In genomic region chr1:244858357-244858756, GRCh38 we compare ENCODE assay signal across 15 cellular contexts. TPM values are rescaled to one million over a fixed set of nuclear protein-coding genes. Genes with fewer than 3 reads are reported as not detected.
DNase-seq lines count a peak whose midpoint lies in the region; ATAC-seq and TF ChIP-seq lines count a peak whose summit lies in the region.
"Had no signal": no experiment of that assay in that cellular context is flagged by ENCODE, and none has a peak within 500 bp of the region (broad histone marks: within the 10 kb centered on the region; RNA-seq: fewer than 3 reads in every experiment).

No MANE protein-coding gene starts in this region.

- H2AFZ ChIP-seq in DND-41 (ENCODE audit: low read depth, low read length) (no peak overlapping the region), mesenchymal stem cell (ENCODE audit: low read depth, low read length) (no peak overlapping the region)

- peak overlapping the region; percentile 76 to 97 (median 93) for H3K4me2 ChIP-seq in BLaER1 treated with 17β-estradiol and CSF1 and Interleukin-3, amounts not matched to agents 10 nM and 100 nM
- H3K4me2 ChIP-seq in DND-41 (ENCODE audit: insufficient read depth, low read length) (peak overlapping the region; percentile 75; the same call in 1 of the 2 replicates), mesenchymal stem cell (ENCODE audit: low read length, poor library complexity, severe bottlenecking) (no peak overlapping the region)

- H3K79me2 ChIP-seq in DND-41 (ENCODE audit: insufficient read depth, low read length): peaks cover 97% of the 10 kb centered on the region

- H2BK5ac ChIP-seq in mesenchymal stem cell (ENCODE audit: low read depth, low read length, poor library complexity, severe bottlenecking): no peak overlapping the region

- intact Hi-C loops in activated CD4-positive, alpha-beta memory T cell treated with anti-CD3 and anti-CD28 coated beads for 36 hours (cut with micrococcal nuclease): no loop called here
- intact Hi-C loops in right cardiac atrium (cut with DNase I): no loop called here

- 100% methylated on average over 1 of the region's 1 CpG for WGBS in mesenchymal stem cell
- 53% methylated on average over 1 of the region's 1 CpG for WGBS in right cardiac atrium

- H2BK15ac ChIP-seq in mesenchymal stem cell (ENCODE audit: low read depth, poor library complexity, severe bottlenecking): no peak overlapping the region

- H3K4me3 ChIP-seq in BLaER1 treated with 17β-estradiol and CSF1 and Interleukin-3, amounts not matched to agents 10 nM and 100 nM: peak overlapping the region in 6 of 10 experiments; percentile 0 to 100 (median 24); a peak in 6 of 20 replicates
- H3K4me3 ChIP-seq in DND-41 (ENCODE audit: low read depth in 1 of 2, low read length in 2 of 2) (peak overlapping the region in 1 of 2 experiments; percentile 2; a peak in 1 of 4 replicates), mesenchymal stem cell (ENCODE audit: insufficient read depth in 1 of 2, low read depth in 1 of 2, low read length in 2 of 2) (no peak overlapping the region), right cardiac atrium (ENCODE audit: low read length) (no peak overlapping the region), H7 (ENCODE audit: insufficient read depth, low read depth, low read length) (no peak overlapping the region)

- no peak overlapping the region for H3K14ac ChIP-seq in mesenchymal stem cell (ENCODE audit: low read length in 2 of 2)

- H3K9me3 ChIP-seq in BLaER1 treated with 17β-estradiol and CSF1 and Interleukin-3, amounts not matched to agents 10 nM and 100 nM (replicated peaks in 1 of 11): no peaks in the 10 kb centered on the region
- H3K9me3 ChIP-seq in DND-41 (ENCODE audit: insufficient read depth, low read length, severe bottlenecking) (no peaks in the 10 kb centered on the region), mesenchymal stem cell (ENCODE audit: control insufficient read depth, low read length) (no peaks in the 10 kb centered on the region), right cardiac atrium (ENCODE audit: control insufficient read depth, low read length) (no peaks in the 10 kb centered on the region)
- H3K9me3 ChIP-seq: BE2C had no signal

- no peak overlapping the region for H3K18ac ChIP-seq in mesenchymal stem cell (ENCODE audit: low read depth in 1 of 2, low read length in 2 of 2)

- H3K27me3 Mint-ChIP-seq in activated CD4-positive, alpha-beta memory T cell treated with anti-CD3 and anti-CD28 coated beads for 36 hours: no peaks in the 10 kb centered on the region

- peaks cover 89% of the 10 kb centered on the region for H3K36me3 Mint-ChIP-seq in activated CD4-positive, alpha-beta memory T cell treated with anti-CD3 and anti-CD28 coated beads for 36 hours

- CTCF ChIA-PET in activated CD4-positive, alpha-beta memory T cell treated with anti-CD3 and anti-CD28 coated beads for 36 hours (lab: Charles Lee): interaction anchor here (1.1 to 2.3 kb wide), 4 partner anchors 8 to 184 kb away, joined by 3 to 11 read pairs (median 5); partner anchors contain the start of gene COX20

- peaks cover 94 to 95% (median 95%) of the 10 kb centered on the region in 11 experiments for H4K20me1 ChIP-seq in BLaER1 treated with 17β-estradiol and CSF1 and Interleukin-3, amounts not matched to agents 10 nM and 100 nM
- peaks cover 86% of the 10 kb centered on the region for H4K20me1 ChIP-seq in DND-41 (ENCODE audit: insufficient read depth, low read length)

- H3K9ac ChIP-seq in BLaER1 treated with 17β-estradiol and CSF1 and Interleukin-3, amounts not matched to agents 10 nM and 100 nM: peak overlapping the region in 10 of 11 experiments; percentile 23 to 65 (median 58); a peak in 15 of 22 replicates
- H3K9ac ChIP-seq in DND-41 (ENCODE audit: low read depth, low read length) (no peak overlapping the region), mesenchymal stem cell (ENCODE audit: low read length) (peak overlapping the region; percentile 96)

- H3K27ac ChIP-seq in BLaER1 treated with 17β-estradiol and CSF1 and Interleukin-3, amounts not matched to agents 10 nM and 100 nM: peak overlapping the region in 2 of 11 experiments; percentile 0 to 3; a peak in 2 of 22 replicates
- H3K27ac ChIP-seq in DND-41 (ENCODE audit: low read length): no peak overlapping the region
- no peak overlapping the region for H3K27ac ChIP-seq in mesenchymal stem cell (ENCODE audit: low read length, poor library complexity, severe bottlenecking)
- no peak overlapping the region for H3K27ac ChIP-seq in right cardiac atrium (ENCODE audit: low read length)

- no peak overlapping the region for H4K91ac ChIP-seq in mesenchymal stem cell (ENCODE audit: low read length)

- H3K4ac ChIP-seq in mesenchymal stem cell (ENCODE audit: low read depth in 1 of 2, low read length in 2 of 2): no peak overlapping the region

- no peak overlapping the region for H3K4me3 Mint-ChIP-seq in activated CD4-positive, alpha-beta memory T cell treated with anti-CD3 and anti-CD28 coated beads for 36 hours

- ATAC-seq in DND-41 (ENCODE audit: insufficient read depth, low read depth): no peak
- no peak for ATAC-seq in right cardiac atrium
- ATAC-seq in HG02763 (IDR thresholded peaks at IDR 0.05; ENCODE audit: unreplicated experiment): no peak
- ATAC-seq: stimulated activated naive CD8-positive, alpha-beta T cell treated with anti-CD3 and anti-CD28 coated beads, Interleukin-15, Interleukin-2, amounts not matched to agents 100 U/mL and 50 U/mL, for 24 hours had no signal

- H2AK5ac ChIP-seq in mesenchymal stem cell (ENCODE audit: low read length, severe bottlenecking): no peak overlapping the region

- H2BK120ac ChIP-seq in mesenchymal stem cell (ENCODE audit: low read depth, low read length): no peak overlapping the region

- H3K27me3 ChIP-seq in BLaER1 treated with 17β-estradiol and CSF1 and Interleukin-3, amounts not matched to agents 10 nM and 100 nM: no peaks in the 10 kb centered on the region
- no peaks in the 10 kb centered on the region for H3K27me3 ChIP-seq in DND-41 (ENCODE audit: insufficient read depth, low read length, poor library complexity)
- H3K27me3 ChIP-seq in mesenchymal stem cell (ENCODE audit: control insufficient read depth in 1 of 2, insufficient read depth in 1 of 2, low read length in 2 of 2): no peaks in the 10 kb centered on the region
- no peaks in the 10 kb centered on the region for H3K27me3 ChIP-seq in right cardiac atrium (ENCODE audit: control insufficient read depth, insufficient read depth)
- no peaks in the 10 kb centered on the region for H3K27me3 ChIP-seq in H7 (ENCODE audit: control insufficient read depth, insufficient read depth, low read length)
- H3K27me3 ChIP-seq: BE2C had no signal

- H3K79me1 ChIP-seq in mesenchymal stem cell (replicated peaks; ENCODE audit: low read length, poor library complexity, severe bottlenecking): peaks cover 3% of the 10 kb centered on the region

- H3K4me1 Mint-ChIP-seq in activated CD4-positive, alpha-beta memory T cell treated with anti-CD3 and anti-CD28 coated beads for 36 hours (ENCODE audit: low read depth): peaks cover 76% of the 10 kb centered on the region

- no peak for TF ChIP-seq CTCF in DND-41 (IDR thresholded peaks at IDR 0.05; ENCODE audit: borderline replicate concordance, extremely low read depth, low read length, poor library complexity, severe bottlenecking)

- H3K36me3 ChIP-seq in BLaER1 treated with 17β-estradiol and CSF1 and Interleukin-3, amounts not matched to agents 10 nM and 100 nM: peaks cover 87 to 95% (median 93%) of the 10 kb centered on the region in 11 experiments
- peaks cover 95% of the 10 kb centered on the region for H3K36me3 ChIP-seq in DND-41 (ENCODE audit: insufficient read depth, low read length)
- peaks cover 13 to 91% of the 10 kb centered on the region in 2 experiments for H3K36me3 ChIP-seq in mesenchymal stem cell (ENCODE audit: control insufficient read depth in 1 of 2, insufficient read depth in 2 of 2, low read depth in 1 of 2, low read length in 2 of 2)
- H3K36me3 ChIP-seq in H7 (replicated peaks; ENCODE audit: control insufficient read depth, insufficient read depth, low read length): peaks cover 56% of the 10 kb centered on the region

- H3K4me1 ChIP-seq in BLaER1 treated with 17β-estradiol and CSF1 and Interleukin-3, amounts not matched to agents 10 nM and 100 nM: peaks cover 68 to 85% (median 80%) of the 10 kb centered on the region in 10 experiments
- H3K4me1 ChIP-seq in DND-41 (ENCODE audit: insufficient read depth, low read length): peaks cover 65% of the 10 kb centered on the region
- peaks cover 4% of the 10 kb centered on the region for H3K4me1 ChIP-seq in mesenchymal stem cell (ENCODE audit: control insufficient read depth, insufficient read depth, low read depth, low read length)
- peaks cover 5% of the 10 kb centered on the region for H3K4me1 ChIP-seq in right cardiac atrium (ENCODE audit: control insufficient read depth, insufficient read depth, low read length)

- POLR2A ChIA-PET in activated CD4-positive, alpha-beta memory T cell treated with anti-CD3 and anti-CD28 coated beads for 36 hours (lab: Charles Lee): interaction anchor here (4.7 to 13.4 kb wide), 2 partner anchors 15 to 22 kb away, joined by 19 to 219 read pairs; partner anchors contain the start of gene COX20

- no peak overlapping the region for H3K23ac ChIP-seq in mesenchymal stem cell (ENCODE audit: low read length in 2 of 2)

- H4K8ac ChIP-seq in mesenchymal stem cell (ENCODE audit: low read length): no peak overlapping the region

- H2BK12ac ChIP-seq in mesenchymal stem cell (ENCODE audit: low read length in 2 of 2): no peak overlapping the region

- peak overlapping the region; percentile 57 for H3K27ac Mint-ChIP-seq in activated CD4-positive, alpha-beta memory T cell treated with anti-CD3 and anti-CD28 coated beads for 36 hours

- no peaks in the 10 kb centered on the region for H3K9me3 Mint-ChIP-seq in activated CD4-positive, alpha-beta memory T cell treated with anti-CD3 and anti-CD28 coated beads for 36 hours

- DNase-seq in DND-41 (no peak), mesenchymal stem cell (no peak), right cardiac atrium (no peak), DMS53 (lab: John Stamatoyannopoulos, UW) (no peak), H7 (no peak)
- DNase-seq in activated CD4-positive, alpha-beta memory T cell treated with anti-CD3 and anti-CD28 coated beads for 36 hours: no peak
- DNase-seq: BE2C; erythroblast; KG1; mesendoderm; NCI-H1436 treated with DMSO at 0.1 percent for 48 hours; small intestine; stimulated activated naive CD8-positive, alpha-beta T cell treated with anti-CD3 and anti-CD28 coated beads, Interleukin-15, Interleukin-2, amounts not matched to agents 100 U/mL and 50 U/mL, for 24 hours had no signal

RNA-seq across cellular contexts. Expression of gene HNRNPU, which starts 6.0 kb away (rescaled TPM):
- 100 to 1,000 TPM; 410 to 421 TPM for total RNA-seq in activated CD4-positive, alpha-beta memory T cell treated with anti-CD3 and anti-CD28 coated beads for 36 hours
- polyA plus RNA-seq in mesenchymal stem cell (2013, experiment 1 of 2): 184 TPM
- polyA plus RNA-seq in mesenchymal stem cell (2013, experiment 2 of 2): 179 TPM
- 100 to 1,000 TPM; 180 to 194 (median 184) TPM for total RNA-seq in right cardiac atrium
- 112 TPM for polyA plus RNA-seq in right cardiac atrium
- 249 and 277 TPM in 2 replicates for total RNA-seq in H7 (2014; rRNA removed; shearing (Covaris generic))

RNA-seq across cellular contexts. Expression of gene COX20, which starts 22.9 kb away (rescaled TPM):
- total RNA-seq in activated CD4-positive, alpha-beta memory T cell treated with anti-CD3 and anti-CD28 coated beads for 36 hours: 10 to 100 TPM; 23.4 to 27.8 TPM
- 70.6 TPM for polyA plus RNA-seq in mesenchymal stem cell (2013, experiment 1 of 2)
- 71.2 TPM for polyA plus RNA-seq in mesenchymal stem cell (2013, experiment 2 of 2)
- total RNA-seq in right cardiac atrium: 10 to 100 TPM; 57.8 to 68.5 (median 63.0) TPM
- polyA plus RNA-seq in right cardiac atrium: 121 TPM
- total RNA-seq in H7 (2014; rRNA removed; shearing (Covaris generic)): 8.7 and 11.6 TPM in 2 replicates

Comparison
In these comparisons a context has a peak if more than half of its experiments do, and no peak if none do; other contexts are left out.
1. H3K4me3 ChIP-seq: peak in BLaER1 treated with 17β-estradiol and CSF1 and Interleukin-3, amounts not matched to agents 10 nM and 100 nM (6 of 10); none in mesenchymal stem cell (0 of 2), right cardiac atrium (single experiment) and H7 (single experiment).